Comparison of ENCODE assay signal across 11 cellular contexts in genomic region chr5:17180957-17181723, GRCh38. TPM values are rescaled to one million over a fixed set of nuclear protein-coding genes. Genes with fewer than 3 reads are reported as not detected.
A peak's percentile ranks its signal among the peaks of the same experiment; 100 is the strongest.
DNase-seq lines count a peak whose midpoint lies in the region; ATAC-seq and TF ChIP-seq lines count a peak whose summit lies in the region.
"Had no signal": no experiment of that assay in that cellular context is flagged by ENCODE, and none has a peak within 500 bp of the region (broad histone marks: within the 10 kb centered on the region; RNA-seq: fewer than 3 reads in every experiment).

No MANE protein-coding gene starts in this region.

- H3K9me3 Mint-ChIP-seq in HFFc6, result no peaks in the 10 kb centered on the region; the same call in 1 of the 2 replicates
- H3K9me3 Mint-ChIP-seq in activated CD8-positive, alpha-beta T cell treated with anti-CD3 and anti-CD28 coated beads, Interleukin-2, amount 10 ng/mL, durations not matched to agents 7 days and 5 days (ENCODE audit: insufficient read depth), result no peaks in the 10 kb centered on the region

- ATAC-seq in activated CD8-positive, alpha-beta T cell treated with anti-CD3 and anti-CD28 coated beads, Interleukin-2, amount 10 ng/mL, durations not matched to agents 7 days and 5 days, result no peak

- TF ChIP-seq CTCF in HFFc6 (IDR thresholded peaks at IDR 0.05) (no peak; the same call in 1 of the 2 replicates), spleen (IDR thresholded peaks at IDR 0.05 in 8 of 11, conservative IDR thresholded peaks at IDR 0.05 in 3 of 11) (no peak)

- H3K9me3 ChIP-seq in spleen, result no peaks in the 10 kb centered on the region
- H3K9me3 ChIP-seq: esophagus squamous epithelium had no signal

- H3K27ac Mint-ChIP-seq in HFFc6, result peak overlapping the region; percentile 96
- no peak overlapping the region for H3K27ac Mint-ChIP-seq in activated CD8-positive, alpha-beta T cell treated with anti-CD3 and anti-CD28 coated beads, Interleukin-2, amount 10 ng/mL, durations not matched to agents 7 days and 5 days

- H3K27me3 ChIP-seq in spleen (replicated peaks in 1 of 7), result no peaks in the 10 kb centered on the region
- H3K27me3 ChIP-seq: esophagus squamous epithelium had no signal

- CTCF ChIA-PET in activated CD8-positive, alpha-beta T cell treated with anti-CD3 and anti-CD28 coated beads, Interleukin-2, amount 10 ng/mL, durations not matched to agents 7 days and 5 days (lab: Charles Lee), result no interaction called here

- TF ChIP-seq POLR2A in spleen (IDR thresholded peaks at IDR 0.05), result no peak

- DNase-seq in AG08395 (ENCODE audit: low spot score), result peak; percentile 68
- DNase-seq in HFFc6, result peak; percentile 100
- DNase-seq in amniotic stem cell (lab: John Stamatoyannopoulos, UW), result peak; percentile 87
- DNase-seq in left kidney (ENCODE audit: low read depth, low spot score), result peak; percentile 18
- DNase-seq in NOMO-1 treated with DMSO at 0.1 percent for 48 hours (lab: John Stamatoyannopoulos, UW; ENCODE audit: unreplicated experiment), result no peak
- DNase-seq in spleen, result no peak
- DNase-seq in NCI-H345 treated with DMSO at 0.1 percent for 48 hours (lab: John Stamatoyannopoulos, UW; ENCODE audit: unreplicated experiment), result no peak
- no peak for DNase-seq in activated CD8-positive, alpha-beta T cell treated with anti-CD3 and anti-CD28 coated beads, Interleukin-2, amount 10 ng/mL, durations not matched to agents 7 days and 5 days
- DNase-seq: esophagus squamous epithelium, naive B cell, NCI-H1048 had no signal

- no peak overlapping the region for H3K4me3 ChIP-seq in spleen
- H3K4me3 ChIP-seq: esophagus squamous epithelium had no signal

- H3K4me1 Mint-ChIP-seq in HFFc6 (ENCODE audit: low read depth), result peaks cover 83% of the 10 kb centered on the region
- no peaks in the 10 kb centered on the region for H3K4me1 Mint-ChIP-seq in activated CD8-positive, alpha-beta T cell treated with anti-CD3 and anti-CD28 coated beads, Interleukin-2, amount 10 ng/mL, durations not matched to agents 7 days and 5 days (ENCODE audit: low read depth)
- H3K4me1 Mint-ChIP-seq: naive B cell had no signal

- H3K4me1 ChIP-seq in spleen, result no peaks in the 10 kb centered on the region

- H3K27me3 Mint-ChIP-seq in HFFc6 (ENCODE audit: insufficient read depth), result no peaks in the 10 kb centered on the region
- no peaks in the 10 kb centered on the region for H3K27me3 Mint-ChIP-seq in activated CD8-positive, alpha-beta T cell treated with anti-CD3 and anti-CD28 coated beads, Interleukin-2, amount 10 ng/mL, durations not matched to agents 7 days and 5 days (ENCODE audit: low read depth)

- WGBS in spleen, 5 donors, result 70 to 87% (median 80%) methylated on average over 9 of the region's 9 CpGs

- no peak overlapping the region for H3K27ac ChIP-seq in spleen

- H3K4me3 Mint-ChIP-seq in HFFc6, result peak overlapping the region; percentile 70
- no peak overlapping the region for H3K4me3 Mint-ChIP-seq in activated CD8-positive, alpha-beta T cell treated with anti-CD3 and anti-CD28 coated beads, Interleukin-2, amount 10 ng/mL, durations not matched to agents 7 days and 5 days

- intact Hi-C loops in spleen (cut with DNase I; ENCODE audit: low total_unique reads), result no loop called here

- no peaks in the 10 kb centered on the region for H3K36me3 ChIP-seq in spleen
- H3K36me3 ChIP-seq: esophagus squamous epithelium had no signal

- H3K36me3 Mint-ChIP-seq in HFFc6 (ENCODE audit: low read depth), result peaks cover 5% of the 10 kb centered on the region; the same call in 1 of the 2 replicates
- no peaks in the 10 kb centered on the region for H3K36me3 Mint-ChIP-seq in activated CD8-positive, alpha-beta T cell treated with anti-CD3 and anti-CD28 coated beads, Interleukin-2, amount 10 ng/mL, durations not matched to agents 7 days and 5 days (ENCODE audit: low read depth)

- POLR2A ChIA-PET in activated CD8-positive, alpha-beta T cell treated with anti-CD3 and anti-CD28 coated beads, Interleukin-2, amount 10 ng/mL, durations not matched to agents 7 days and 5 days (lab: Charles Lee), result no interaction called here

RNA-seq across cellular contexts. Expression of gene BASP1, which starts 36.3 kb away (rescaled TPM):
- 100 to 1,000 TPM; 101 to 158 (median 151) TPM for total RNA-seq in HFFc6 (2021; fragmentation: NEBNext Ultra II Directional; extraction: Animal tissue kit (Norgen Biotek cat#: 25700))
- total RNA-seq in spleen, result 100 to 1,000 TPM in 5 of 7 donors, 10 to 100 TPM in 2; 81.8 to 168 (median 114) TPM
- polyA plus RNA-seq in spleen, result 10 to 100 TPM; 44.5 to 64.9 (median 51.1) TPM
- total RNA-seq in activated CD8-positive, alpha-beta T cell treated with anti-CD3 and anti-CD28 coated beads, Interleukin-2, amount 10 ng/mL, durations not matched to agents 7 days and 5 days, result not detected

Comparison
In these comparisons a context has a peak if more than half of its experiments do, and no peak if none do; other contexts are left out.
1. DNase-seq: peak in AG08395 (single experiment), HFFc6 (single experiment), amniotic stem cell (single experiment) and left kidney (single experiment); none in NOMO-1 treated with DMSO at 0.1 percent for 48 hours (single experiment), spleen (single experiment), NCI-H345 treated with DMSO at 0.1 percent for 48 hours (single experiment) and activated CD8-positive, alpha-beta T cell treated with anti-CD3 and anti-CD28 coated beads, Interleukin-2, amount 10 ng/mL, durations not matched to agents 7 days and 5 days (single experiment).
2. RNA of gene BASP1, which starts 36.3 kb away (total RNA-seq): 101 to 158 TPM in HFFc6 and 81.8 to 168 TPM in spleen; not detected in activated CD8-positive, alpha-beta T cell treated with anti-CD3 and anti-CD28 coated beads, Interleukin-2, amount 10 ng/mL, durations not matched to agents 7 days and 5 days; every median in the first group is over 10 times any median in the second.